ENCODE assay signal across 25 cellular contexts in genomic region chr11:76832365-76832764, GRCh38. TPM values are rescaled to one million over a fixed set of nuclear protein-coding genes. Genes with fewer than 3 reads are reported as not detected.
DNase-seq lines count a peak whose midpoint lies in the region; ATAC-seq, FAIRE-seq and TF ChIP-seq lines count a peak whose summit lies in the region.
"Had no signal": no experiment of that assay in that cellular context is flagged by ENCODE, and none has a peak within 500 bp of the region (broad histone marks: within the 10 kb centered on the region; RNA-seq: fewer than 3 reads in every experiment).

No MANE protein-coding gene starts in this region.

- BruUV-seq in HepG2 (replicated peaks; lab: Mats Ljungman, UMichigan): no TSS peak

- no peaks in the 10 kb centered on the region for H3F3A ChIP-seq in neural progenitor cell (ENCODE audit: low read depth)

- POLR2A ChIA-PET in HepG2 (lab: Yijun Ruan, JAX): no interaction called here
- POLR2A ChIA-PET in activated CD8-positive, alpha-beta T cell treated with anti-CD3 and anti-CD28 coated beads for 36 hours (lab: Charles Lee): no interaction called here

- H3K4me3 Mint-ChIP-seq in activated CD8-positive, alpha-beta T cell treated with anti-CD3 and anti-CD28 coated beads for 36 hours: no peak overlapping the region
- no peak overlapping the region for H3K4me3 Mint-ChIP-seq in neural progenitor cell
- H3K4me3 Mint-ChIP-seq: CD14-positive monocyte; CD4-positive, alpha-beta T cell; CD8-positive, alpha-beta memory T cell had no signal

- no peak overlapping the region for H2AFZ ChIP-seq in HepG2 (ENCODE audit: low read length)
- H2AFZ ChIP-seq in neural progenitor cell (replicated peaks): no peak overlapping the region
- H2AFZ ChIP-seq: GM23248 had no signal

- peaks cover 2% of the 10 kb centered on the region for H3K27me3 Mint-ChIP-seq in activated CD8-positive, alpha-beta T cell treated with anti-CD3 and anti-CD28 coated beads for 36 hours
- peaks cover 5% of the 10 kb centered on the region for H3K27me3 Mint-ChIP-seq in neural progenitor cell (ENCODE audit: insufficient read depth, low read depth)

- H3K27me3 ChIP-seq in right lobe of liver (no peaks in the 10 kb centered on the region), HepG2 (ENCODE audit: control insufficient read depth in 1 of 2, insufficient read depth in 2 of 2, low read length in 2 of 2) (peaks cover 3 to 32% of the 10 kb centered on the region in 2 experiments; a peak in 3 of 5 replicates), upper lobe of right lung (no peaks in the 10 kb centered on the region), neural progenitor cell (no peaks in the 10 kb centered on the region)
- H3K27me3 ChIP-seq: BE2C; BLaER1 treated with 17β-estradiol and CSF1 and Interleukin-3, amounts not matched to agents 10 nM and 100 nM had no signal

- H3K9ac ChIP-seq in HepG2 (ENCODE audit: insufficient read depth, low read depth, low read length) (no peak overlapping the region), neural progenitor cell (no peak overlapping the region)
- H3K9ac ChIP-seq: BLaER1 treated with 17β-estradiol and CSF1 and Interleukin-3, amounts not matched to agents 10 nM and 100 nM; GM23248 had no signal

- no peak overlapping the region for H3K4me3 ChIP-seq in right lobe of liver
- H3K4me3 ChIP-seq in HepG2 (replicated peaks in 1 of 3; ENCODE audit: insufficient read depth in 1 of 3, low read depth in 2 of 3, low read length in 3 of 3): no peak overlapping the region
- H3K4me3 ChIP-seq in upper lobe of right lung: no peak overlapping the region
- H3K4me3 ChIP-seq in neural progenitor cell: no peak overlapping the region
- H3K4me3 ChIP-seq: BLaER1 treated with 17β-estradiol and CSF1 and Interleukin-3, amounts not matched to agents 10 nM and 100 nM; GM12878; GM23248 had no signal

- H3K27ac Mint-ChIP-seq in activated CD8-positive, alpha-beta T cell treated with anti-CD3 and anti-CD28 coated beads for 36 hours: no peak overlapping the region
- H3K27ac Mint-ChIP-seq in neural progenitor cell: no peak overlapping the region
- H3K27ac Mint-ChIP-seq: CD14-positive monocyte; CD4-positive, alpha-beta T cell had no signal

- H3K36me3 Mint-ChIP-seq in activated CD8-positive, alpha-beta T cell treated with anti-CD3 and anti-CD28 coated beads for 36 hours (ENCODE audit: low read depth): no peaks in the 10 kb centered on the region
- H3K36me3 Mint-ChIP-seq in neural progenitor cell: no peaks in the 10 kb centered on the region
- H3K36me3 Mint-ChIP-seq: CD14-positive monocyte; CD8-positive, alpha-beta memory T cell had no signal

- TF ChIP-seq RAD21 in HepG2 (CRISPR knock-in tag; IDR thresholded peaks at IDR 0.05): no peak

- no peak overlapping the region for H3K4me2 ChIP-seq in HepG2 (ENCODE audit: low read depth, low read length)
- no peak overlapping the region for H3K4me2 ChIP-seq in neural progenitor cell

- H3K9me3 Mint-ChIP-seq in activated CD8-positive, alpha-beta T cell treated with anti-CD3 and anti-CD28 coated beads for 36 hours: no peaks in the 10 kb centered on the region
- peaks cover 3% of the 10 kb centered on the region for H3K9me3 Mint-ChIP-seq in neural progenitor cell
- H3K9me3 Mint-ChIP-seq: CD4-positive, alpha-beta T cell; CD8-positive, alpha-beta memory T cell had no signal

- in situ Hi-C loops in HepG2 (cut with HindIII; ENCODE audit: extremely low pct_ligation_motif_present, low pct_unique_long_range_greater_than_20kb): loop anchor here (10.0 kb wide), 1 partner anchor 108 kb away; no protein-coding TSS in a partner anchor

- H4K20me1 ChIP-seq in HepG2 (ENCODE audit: insufficient read depth, low read length) (no peaks in the 10 kb centered on the region; the same call in 1 of the 2 replicates), neural progenitor cell (ENCODE audit: low read depth) (no peaks in the 10 kb centered on the region)
- H4K20me1 ChIP-seq: BLaER1 treated with 17β-estradiol and CSF1 and Interleukin-3, amounts not matched to agents 10 nM and 100 nM had no signal

- peak in 3 of 4 donors; percentile 39 to 72 (median 49) for ATAC-seq in right lobe of liver
- no peak for ATAC-seq in HepG2
- ATAC-seq in upper lobe of right lung: peak; percentile 59
- ATAC-seq in activated CD8-positive, alpha-beta T cell treated with anti-CD3 and anti-CD28 coated beads for 36 hours: no peak
- ATAC-seq: GM12878 had no signal

- TF ChIP-seq POLR2A in right lobe of liver (IDR thresholded peaks at IDR 0.05) (no peak), HepG2 (IDR thresholded peaks at IDR 0.05; ENCODE audit: insufficient read depth in 1 of 2, low read depth in 2 of 2, low read length in 2 of 2) (no peak)

- no peak for FAIRE-seq in HepG2 (lab: Jason Lieb, UNC)
- FAIRE-seq: A204.1, D721Med, GM12878, GM19239, H1 had no signal

- TF ChIP-seq CTCF in right lobe of liver (IDR thresholded peaks at IDR 0.05): no peak
- TF ChIP-seq CTCF in HepG2 (CRISPR knock-in tag; IDR thresholded peaks at IDR 0.05): no peak
- TF ChIP-seq CTCF in upper lobe of right lung (IDR thresholded peaks at IDR 0.05): no peak
- no peak for TF ChIP-seq CTCF in activated CD8-positive, alpha-beta T cell treated with anti-CD3 and anti-CD28 coated beads for 36 hours (IDR thresholded peaks at IDR 0.05)
- no peak for TF ChIP-seq CTCF in neural progenitor cell (IDR thresholded peaks at IDR 0.05)

- no peak for DNase-seq in right lobe of liver
- no peak for DNase-seq in HepG2 (ENCODE audit: low spot score)
- DNase-seq in islet precursor cell: peak; percentile 16
- no peak for DNase-seq in upper lobe of right lung
- DNase-seq in activated CD8-positive, alpha-beta T cell treated with anti-CD3 and anti-CD28 coated beads for 36 hours: no peak
- no peak for DNase-seq in neural progenitor cell (ENCODE audit: low spot score)
- DNase-seq: AML-193; BE2C; CD4-positive, alpha-beta T cell; CD8-positive, alpha-beta memory T cell; DMS 273 treated with DMSO at 0.1 percent for 48 hours; DMS79; EL; GDM1; GM23248; H7; HCEC 1CT had no signal

- H3K4me1 ChIP-seq in right lobe of liver (peaks cover 0 to 6% (median 0%) of the 10 kb centered on the region in 4 donors), HepG2 (ENCODE audit: insufficient read depth, low read length) (peaks cover 7% of the 10 kb centered on the region; the same call in 1 of the 2 replicates), upper lobe of right lung (peaks cover 41% of the 10 kb centered on the region), neural progenitor cell (peaks cover 7% of the 10 kb centered on the region)
- H3K4me1 ChIP-seq: BE2C had no signal

- intact Hi-C loops in right lobe of liver (cut with DNase I) (no loop called here), HepG2 (cut with micrococcal nuclease; ENCODE audit: unreplicated experiment) (no loop called here), upper lobe of right lung (cut with DNase I) (no loop called here)
- intact Hi-C loops in activated CD8-positive, alpha-beta T cell treated with anti-CD3 and anti-CD28 coated beads for 36 hours (cut with micrococcal nuclease): no loop called here

- H3K79me2 ChIP-seq in HepG2 (ENCODE audit: insufficient read depth, low read length) (no peaks in the 10 kb centered on the region), neural progenitor cell (ENCODE audit: low read depth) (no peaks in the 10 kb centered on the region)

- CTCF ChIA-PET in HepG2 (lab: Yijun Ruan, JAX; ENCODE audit: low intra/inter-chr PET ratio, low total read pairs): no interaction called here
- CTCF ChIA-PET in activated CD8-positive, alpha-beta T cell treated with anti-CD3 and anti-CD28 coated beads for 36 hours (lab: Charles Lee): interaction anchor here (1.4 to 2.4 kb wide), 2 partner anchors 87 to 88 kb away, joined by 4 to 6 read pairs; no protein-coding TSS in a partner anchor

- H3K27ac ChIP-seq in right lobe of liver (no peak overlapping the region), HepG2 (ENCODE audit: extremely low read length, insufficient read depth, low read length) (no peak overlapping the region), upper lobe of right lung (no peak overlapping the region), neural progenitor cell (no peak overlapping the region)
- H3K27ac ChIP-seq: 22Rv1; BLaER1 treated with 17β-estradiol and CSF1 and Interleukin-3, amounts not matched to agents 10 nM and 100 nM; GM23248 had no signal

- H3K36me3 ChIP-seq in right lobe of liver (no peaks in the 10 kb centered on the region), HepG2 (replicated peaks in 1 of 2; ENCODE audit: control insufficient read depth in 1 of 2, insufficient read depth in 2 of 2, low read length in 2 of 2) (no peaks in the 10 kb centered on the region), upper lobe of right lung (no peaks in the 10 kb centered on the region), neural progenitor cell (no peaks in the 10 kb centered on the region)
- H3K36me3 ChIP-seq: BE2C; BLaER1 treated with 17β-estradiol and CSF1 and Interleukin-3, amounts not matched to agents 10 nM and 100 nM had no signal

- no peak for TF ChIP-seq EP300 in HepG2 (IDR thresholded peaks at IDR 0.05; ENCODE audit: low read depth in 2 of 2, low read length in 2 of 2)
- TF ChIP-seq EP300 in HepG2 (CRISPR knock-in tag; IDR thresholded peaks at IDR 0.05; ENCODE audit: borderline replicate concordance): no peak

- no peaks in the 10 kb centered on the region for H3K4me1 Mint-ChIP-seq in activated CD8-positive, alpha-beta T cell treated with anti-CD3 and anti-CD28 coated beads for 36 hours (ENCODE audit: low read depth)
- no peaks in the 10 kb centered on the region for H3K4me1 Mint-ChIP-seq in neural progenitor cell
- H3K4me1 Mint-ChIP-seq: CD8-positive, alpha-beta memory T cell had no signal

- H3K9me3 ChIP-seq in right lobe of liver (no peaks in the 10 kb centered on the region), HepG2 (ENCODE audit: low read length) (no peaks in the 10 kb centered on the region), upper lobe of right lung (no peaks in the 10 kb centered on the region), neural progenitor cell (ENCODE audit: low read depth) (no peaks in the 10 kb centered on the region)
- H3K9me3 ChIP-seq: BE2C had no signal

RNA-seq across cellular contexts. Expression of gene ACER3, which starts 28.4 kb away (rescaled TPM):
- total RNA-seq in right lobe of liver (10 to 100 TPM in 2 of 6 experiments, 1 to 10 TPM in 4; 5.1 to 11.6 (median 7.3) TPM), HepG2 (2016; rRNA removed; fragmentation: Illumina TruSeq; extraction: Trizol) (8.4 and 9.8 TPM in 2 replicates), upper lobe of right lung (42.2 TPM), neural progenitor cell (ENCODE audit: low replicate concordance) (10.9 and 18.9 TPM in 2 replicates)
- 3.3 and 3.8 TPM in 2 replicates for total RNA-seq in HepG2 (2016; cell fraction: cytosol; rRNA removed; fragmentation: Illumina TruSeq; extraction: Trizol; ENCODE audit: low read depth)
- total RNA-seq in HepG2 (2016; cell fraction: insoluble cytoplasmic fraction; rRNA removed; fragmentation: Illumina TruSeq; extraction: Trizol): 9.1 and 9.4 TPM in 2 replicates
- total RNA-seq in HepG2 (2016; cell fraction: membrane; rRNA removed; fragmentation: Illumina TruSeq; extraction: Trizol): 5.6 and 6.6 TPM in 2 replicates
- total RNA-seq in HepG2 (2016; cell fraction: nucleus; rRNA removed; fragmentation: Illumina TruSeq; extraction: Trizol): 8.7 and 11.8 TPM in 2 replicates
- 4.4 and 6.0 TPM in 2 replicates for polyA plus RNA-seq in HepG2 (2011; rRNA removed)
- polyA plus RNA-seq in HepG2 (2011; cell fraction: cytosol; rRNA removed): 2.6 TPM in 2 replicates
- 1.9 and 2.0 TPM in 2 replicates for polyA plus RNA-seq in HepG2 (2011; cell fraction: nucleus; rRNA removed)
- 2.1 and 3.9 TPM in 2 replicates for polyA plus RNA-seq in HepG2 (2012)
- polyA plus RNA-seq in HepG2 (2016; cell fraction: cytosol; fragmentation: Illumina TruSeq; extraction: Trizol; ENCODE audit: low read depth): 5.3 and 6.1 TPM in 2 replicates
- polyA plus RNA-seq in HepG2 (2016; cell fraction: insoluble cytoplasmic fraction; fragmentation: Illumina TruSeq; extraction: Trizol; ENCODE audit: low read depth): 6.5 and 10.2 TPM in 2 replicates
- polyA plus RNA-seq in HepG2 (2016; cell fraction: membrane; fragmentation: Illumina TruSeq; extraction: Trizol; ENCODE audit: low read depth): 4.7 and 6.8 TPM in 2 replicates
- 13.1 and 14.2 TPM in 2 replicates for polyA plus RNA-seq in HepG2 (2016; cell fraction: nucleus; fragmentation: Illumina TruSeq; extraction: Trizol; ENCODE audit: insufficient read depth, low read depth)
- 5.0 and 23.4 TPM in 2 replicates for polyA minus RNA-seq in HepG2 (2011; rRNA and poly(A)+ RNA removed; ENCODE audit: low replicate concordance)
- polyA minus RNA-seq in HepG2 (2011; cell fraction: cytosol; rRNA and poly(A)+ RNA removed): 4.7 and 6.3 TPM in 2 replicates
- polyA minus RNA-seq in HepG2 (2011; cell fraction: nucleus; rRNA and poly(A)+ RNA removed): 6.8 and 8.0 TPM in 2 replicates
- 10 to 100 TPM; 10.0 to 10.2 TPM for total RNA-seq in activated CD8-positive, alpha-beta T cell treated with anti-CD3 and anti-CD28 coated beads for 36 hours

RNA-seq across cellular contexts. Expression of gene TSKU, which starts 49.2 kb away (rescaled TPM):
- total RNA-seq in right lobe of liver (1,000 to 10,000 TPM in 1 of 6 experiments, 100 to 1,000 TPM in 4, 10 to 100 TPM in 1; 66.1 to 1,026 (median 278) TPM), HepG2 (2016; rRNA removed; fragmentation: Illumina TruSeq; extraction: Trizol) (11.9 and 21.4 TPM in 2 replicates), upper lobe of right lung (18.1 TPM), neural progenitor cell (ENCODE audit: low replicate concordance) (7.1 and 22.8 TPM in 2 replicates)
- 7.5 TPM in 2 replicates for total RNA-seq in HepG2 (2016; cell fraction: cytosol; rRNA removed; fragmentation: Illumina TruSeq; extraction: Trizol; ENCODE audit: low read depth)
- 10.8 and 20.0 TPM in 2 replicates for total RNA-seq in HepG2 (2016; cell fraction: insoluble cytoplasmic fraction; rRNA removed; fragmentation: Illumina TruSeq; extraction: Trizol)
- 20.4 and 22.9 TPM in 2 replicates for total RNA-seq in HepG2 (2016; cell fraction: membrane; rRNA removed; fragmentation: Illumina TruSeq; extraction: Trizol)
- total RNA-seq in HepG2 (2016; cell fraction: nucleus; rRNA removed; fragmentation: Illumina TruSeq; extraction: Trizol): 19.5 and 22.7 TPM in 2 replicates
- 20.3 and 27.9 TPM in 2 replicates for polyA plus RNA-seq in HepG2 (2011; rRNA removed)
- 17.7 and 23.1 TPM in 2 replicates for polyA plus RNA-seq in HepG2 (2011; cell fraction: cytosol; rRNA removed)
- polyA plus RNA-seq in HepG2 (2011; cell fraction: nucleus; rRNA removed): 18.1 and 21.0 TPM in 2 replicates
- polyA plus RNA-seq in HepG2 (2012): 12.6 and 19.6 TPM in 2 replicates
- 8.7 and 9.4 TPM in 2 replicates for polyA plus RNA-seq in HepG2 (2016; cell fraction: cytosol; fragmentation: Illumina TruSeq; extraction: Trizol; ENCODE audit: low read depth)
- 14.2 and 18.9 TPM in 2 replicates for polyA plus RNA-seq in HepG2 (2016; cell fraction: insoluble cytoplasmic fraction; fragmentation: Illumina TruSeq; extraction: Trizol; ENCODE audit: low read depth)
- 23.1 and 23.6 TPM in 2 replicates for polyA plus RNA-seq in HepG2 (2016; cell fraction: membrane; fragmentation: Illumina TruSeq; extraction: Trizol; ENCODE audit: low read depth)
- polyA plus RNA-seq in HepG2 (2016; cell fraction: nucleus; fragmentation: Illumina TruSeq; extraction: Trizol; ENCODE audit: insufficient read depth, low read depth): 30.1 and 34.2 TPM in 2 replicates
- 66.3 and 74.4 TPM in 2 replicates for polyA minus RNA-seq in HepG2 (2011; rRNA and poly(A)+ RNA removed; ENCODE audit: low replicate concordance)
- 16.7 and 18.5 TPM in 2 replicates for polyA minus RNA-seq in HepG2 (2011; cell fraction: cytosol; rRNA and poly(A)+ RNA removed)
- polyA minus RNA-seq in HepG2 (2011; cell fraction: nucleus; rRNA and poly(A)+ RNA removed): 11.3 and 15.5 TPM in 2 replicates
- total RNA-seq in activated CD8-positive, alpha-beta T cell treated with anti-CD3 and anti-CD28 coated beads for 36 hours: 1 to 10 TPM; 6.5 to 8.4 TPM
- polyA plus RNA-seq: CD14-positive monocyte; CD8-positive, alpha-beta memory T cell had no signal

Comparison
In these comparisons a context has a peak if more than half of its experiments do, and no peak if none do; other contexts are left out.
1. ATAC-seq: peak in right lobe of liver (3 of 4) and upper lobe of right lung (single experiment); none in HepG2 (single experiment) and activated CD8-positive, alpha-beta T cell treated with anti-CD3 and anti-CD28 coated beads for 36 hours (single experiment).